ENCODE assay signal across 16 cellular contexts in genomic region chr15:52104532-52105004, GRCh38. TPM values are rescaled to one million over a fixed set of nuclear protein-coding genes. Genes with fewer than 3 reads are reported as not detected.
DNase-seq lines count a peak whose midpoint lies in the region; ATAC-seq and TF ChIP-seq lines count a peak whose summit lies in the region.
"Had no signal": no experiment of that assay in that cellular context is flagged by ENCODE, and none has a peak within 500 bp of the region (broad histone marks: within the 10 kb centered on the region; RNA-seq: fewer than 3 reads in every experiment).

No MANE protein-coding gene starts in this region.

- no peak overlapping the region for H2BK5ac ChIP-seq in IMR-90 (ENCODE audit: low read depth, low read length, poor library complexity, severe bottlenecking)

- TF ChIP-seq RAD21 in IMR-90 (IDR thresholded peaks at IDR 0.05; ENCODE audit: low read length) = no peak

- no peak overlapping the region for H3K9ac ChIP-seq in IMR-90 (ENCODE audit: low read depth, low read length)

- H3K23ac ChIP-seq in IMR-90 (ENCODE audit: low read depth, low read length) = no peak overlapping the region

- ATAC-seq in GM19023 (IDR thresholded peaks at IDR 0.05; ENCODE audit: unreplicated experiment) = peak; percentile 38
- peak; percentile 26 for ATAC-seq in GM21786 (IDR thresholded peaks at IDR 0.05; ENCODE audit: unreplicated experiment)
- ATAC-seq in IMR-90 (ENCODE audit: low read depth) = no peak

- no peaks in the 10 kb centered on the region for H3K9me3 ChIP-seq in IMR-90 (ENCODE audit: control insufficient read depth, insufficient read depth, low read length)
- H3K9me3 ChIP-seq: thoracic aorta had no signal

- H3K79me1 ChIP-seq in IMR-90 (ENCODE audit: low read depth in 1 of 2, low read length in 2 of 2) = 0 out of 4 replicates have a peak, but pooled peaks cover 0 to 4% of the 10 kb centered on the region in 2 experiments

- peak overlapping the region; percentile 36 for H2AFZ ChIP-seq in IMR-90 (replicated peaks; ENCODE audit: low read length, poor library complexity)

- H3K4ac ChIP-seq in IMR-90 (ENCODE audit: low read depth, low read length) = peak overlapping the region; percentile 38

- H3K14ac ChIP-seq in IMR-90 (replicated peaks; ENCODE audit: low read depth, low read length) = 0 out of 2 replicates have a peak overlapping the region, but pooled peaks have one; percentile 2

- in situ Hi-C loops in IMR-90 (cut with MboI; ENCODE audit: low sequenced_read_pairs) = no loop called here

- no CpG with 5 or more reads among the region's 5 CpGs for WGBS in IMR-90 (ENCODE audit: extremely low coverage in 2 of 2, insufficient read length in 1 of 2), 2 experiments

- H3K36me3 ChIP-seq in GM06990 (ENCODE audit: control insufficient read depth, insufficient read depth, low read length) = no peaks in the 10 kb centered on the region
- no peaks in the 10 kb centered on the region for H3K36me3 ChIP-seq in IMR-90 (ENCODE audit: control insufficient read depth, insufficient read depth, low read length)
- H3K36me3 ChIP-seq: thoracic aorta had no signal

- no peaks in the 10 kb centered on the region for H4K20me1 ChIP-seq in IMR-90 (ENCODE audit: insufficient read depth, low read length)

- TF ChIP-seq POLR2A in IMR-90 (IDR thresholded peaks at IDR 0.05; ENCODE audit: low read depth, low read length) = no peak

- no peak overlapping the region for H3K27ac ChIP-seq in IMR-90 (ENCODE audit: insufficient read depth, low read length)
- H3K27ac ChIP-seq: thoracic aorta, VCaP had no signal

- no peak overlapping the region for H2BK120ac ChIP-seq in IMR-90 (ENCODE audit: low read depth, low read length)

- H2BK20ac ChIP-seq in IMR-90 (ENCODE audit: low read depth, low read length) = peak overlapping the region; percentile 76; the same call in 1 of the 2 replicates

- DNase-seq in GM06990 (ENCODE audit: extremely low read depth, insufficient read length) (peak; percentile 76), IMR-90 (no peak), NCI-H774 (lab: John Stamatoyannopoulos, UW) (no peak), activated T-cell treated with anti-CD3 and anti-CD28 coated beads for 4 hours (no peak), NCI-H1105 (lab: John Stamatoyannopoulos, UW) (no peak)
- no peak for DNase-seq in activated CD8-positive, alpha-beta memory T cell treated with anti-CD3 and anti-CD28 coated beads for 24 hours
- DNase-seq: central memory CD4-positive, alpha-beta T cell; DMS 273 treated with DMSO at 0.1 percent for 48 hours; midbrain; NCI-H1048; NCI-H2227 treated with DMSO at 0.1 percent for 48 hours; stimulated activated CD4-positive, alpha-beta T cell treated with anti-CD3 and anti-CD28 coated beads, Interleukin-12 subunit alpha, Interleukin-12 subunit beta, amount 100 ng/mL, for 4 hours had no signal

- TF ChIP-seq CTCF in GM06990 (IDR thresholded peaks at IDR 0.05; ENCODE audit: insufficient read depth, low read length, poor library complexity, severe bottlenecking) = no peak
- no peak for TF ChIP-seq CTCF in IMR-90 (conservative IDR thresholded peaks at IDR 0.05; ENCODE audit: low read depth, low read length)

- POLR2A ChIA-PET in IMR-90 (lab: Charles Lee; ENCODE audit: unreplicated experiment) = no interaction called here

- intact Hi-C loops in IMR-90 (cut with micrococcal nuclease) = no loop called here

- no peaks in the 10 kb centered on the region for H3K27me3 ChIP-seq in GM06990 (replicated peaks; ENCODE audit: control insufficient read depth, insufficient read depth, low read length)
- H3K27me3 ChIP-seq in IMR-90 (ENCODE audit: control insufficient read depth, insufficient read depth, low read length) = peaks cover 2% of the 10 kb centered on the region

- peak overlapping the region; percentile 91; the same call in 2 of the 3 replicates for H2BK15ac ChIP-seq in IMR-90 (ENCODE audit: low read depth, low read length)

- peaks cover 7% of the 10 kb centered on the region for H3K4me1 ChIP-seq in IMR-90 (ENCODE audit: control insufficient read depth, insufficient read depth, low read length)

- H3K56ac ChIP-seq in IMR-90 (ENCODE audit: extremely low read depth, insufficient read depth, low read length) = no peak overlapping the region

- peak overlapping the region; percentile 41 for H2AK5ac ChIP-seq in IMR-90 (ENCODE audit: low read depth, low read length)

- no TSS peak for BruUV-seq in IMR-90 (replicated peaks; lab: Mats Ljungman, UMichigan)

- no peak overlapping the region for H2AK9ac ChIP-seq in IMR-90 (replicated peaks; ENCODE audit: low read depth, low read length, poor library complexity)

- H3K18ac ChIP-seq in IMR-90 (ENCODE audit: low read depth, low read length) = 0 out of 2 replicates have a peak overlapping the region, but pooled peaks have one; percentile 2

- H3K4me3 ChIP-seq in GM06990 (replicated peaks; ENCODE audit: low read depth, low read length) (no peak overlapping the region), IMR-90 (ENCODE audit: insufficient read depth, low read depth, low read length) (no peak overlapping the region)
- H3K4me3 ChIP-seq: thoracic aorta had no signal

- no peak overlapping the region for H4K8ac ChIP-seq in IMR-90 (ENCODE audit: low read depth in 2 of 2, low read length in 2 of 2)

- no peak overlapping the region for H4K5ac ChIP-seq in IMR-90 (ENCODE audit: low read depth, low read length)

- no peak overlapping the region for H3K4me2 ChIP-seq in IMR-90 (ENCODE audit: low read depth, low read length)

- H3K9me1 ChIP-seq in IMR-90 (ENCODE audit: insufficient read depth, low read length) = peaks cover 6% of the 10 kb centered on the region

- CTCF ChIA-PET in IMR-90 (lab: Yijun Ruan, JAX) = no interaction called here

- H4K91ac ChIP-seq in IMR-90 (ENCODE audit: insufficient read depth, low read depth, low read length) = no peak overlapping the region; the same call in 1 of the 2 replicates

- dilution Hi-C loops in IMR-90 (cut with HindIII; ENCODE audit: low sequenced_read_pairs, unreplicated experiment) = no loop called here

TF ChIP-seq in IMR-90, 13 proteins besides CTCF, POLR2A, EP300 and RAD21:
- TF ChIP-seq FOS (IDR thresholded peaks at IDR 0.05; ENCODE audit: low read depth, low read length) (no peak), ELK1 (IDR thresholded peaks at IDR 0.05; ENCODE audit: borderline replicate concordance, low read depth, low read length) (no peak), SMC3 (IDR thresholded peaks at IDR 0.05; ENCODE audit: low read depth, low read length) (no peak), CHD1 (IDR thresholded peaks at IDR 0.05; ENCODE audit: low read depth, low read length) (no peak), MXI1 (IDR thresholded peaks at IDR 0.05; ENCODE audit: borderline replicate concordance, low read depth, low read length) (no peak)

RNA-seq across cellular contexts. Expression of gene BCL2L10, which starts 8.0 kb away (rescaled TPM):
- not detected in 2 replicates for total RNA-seq in IMR-90 (2012; rRNA removed)
- polyA plus RNA-seq in IMR-90 (2012; rRNA removed) = not detected in 2 replicates
- polyA plus RNA-seq in IMR-90 (2012; cell fraction: cytosol; rRNA removed) = 0.07 and 0.08 TPM in 2 replicates
- 0.10 and 0.31 TPM in 2 replicates for polyA plus RNA-seq in IMR-90 (2012; cell fraction: nucleus; rRNA removed; ENCODE audit: low replicate concordance)
- total RNA-seq: thoracic aorta had no signal
